12 cellular contexts compared by ENCODE assay signal in the genomic region with DNA sequence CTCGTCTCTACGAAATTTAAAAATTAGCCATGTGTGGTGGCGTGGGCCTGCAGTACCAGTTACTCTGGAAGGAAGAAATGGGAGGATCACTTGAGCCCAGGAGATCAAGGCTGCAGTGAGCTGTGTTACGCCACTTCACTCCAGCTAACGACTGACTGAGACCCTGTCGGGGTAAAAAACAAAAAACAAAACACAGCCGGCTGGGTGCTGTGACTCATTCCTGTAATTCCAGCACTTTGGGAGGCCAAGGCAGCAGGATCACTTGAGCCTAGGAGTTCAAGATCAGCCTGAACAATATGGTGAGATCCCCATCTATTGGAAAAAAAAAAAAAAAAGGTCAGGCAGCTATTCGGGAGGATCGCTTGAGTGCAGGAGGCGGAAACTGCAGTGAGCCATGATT. TPM values are rescaled to one million over a fixed set of nuclear protein-coding genes. Genes with fewer than 3 reads are reported as not detected.
DNase-seq lines count a peak whose midpoint lies in the region; ATAC-seq and TF ChIP-seq lines count a peak whose summit lies in the region.
"Had no signal": no experiment of that assay in that cellular context is flagged by ENCODE, and none has a peak within 500 bp of the region (broad histone marks: within the 10 kb centered on the region; RNA-seq: fewer than 3 reads in every experiment).

No MANE protein-coding gene starts in this region.

- no peaks in the 10 kb centered on the region for H3K27me3 Mint-ChIP-seq in CD8-positive, alpha-beta T cell (ENCODE audit: low read depth)
- peaks cover 18% of the 10 kb centered on the region for H3K27me3 Mint-ChIP-seq in brain
- no peaks in the 10 kb centered on the region for H3K27me3 Mint-ChIP-seq in naive thymus-derived CD8-positive, alpha-beta T cell

- H3K4me1 ChIP-seq in CD8-positive, alpha-beta T cell (ENCODE audit: insufficient read depth, low read length), result peaks cover 16% of the 10 kb centered on the region
- H3K4me1 ChIP-seq in HUES64 (ENCODE audit: insufficient read depth, low read length), result peaks cover 16% of the 10 kb centered on the region; the same call in 1 of the 2 replicates

- H3K9me3 ChIP-seq in CD8-positive, alpha-beta T cell (ENCODE audit: low read length), result no peaks in the 10 kb centered on the region
- H3K9me3 ChIP-seq in HUES64 (ENCODE audit: insufficient read depth, low read depth, low read length) (no peaks in the 10 kb centered on the region), WERI-Rb-1 (ENCODE audit: severe bottlenecking) (no peaks in the 10 kb centered on the region)

- peaks cover 55% of the 10 kb centered on the region for H3K4me1 Mint-ChIP-seq in CD8-positive, alpha-beta T cell (ENCODE audit: low read depth)
- H3K4me1 Mint-ChIP-seq in brain, result peaks cover 58% of the 10 kb centered on the region
- H3K4me1 Mint-ChIP-seq in naive thymus-derived CD8-positive, alpha-beta T cell, result peaks cover 25 to 66% (median 55%) of the 10 kb centered on the region in 4 donors

- H3K4me3 Mint-ChIP-seq in CD8-positive, alpha-beta T cell, result peak overlapping the region; percentile 95
- peak overlapping the region; percentile 92 to 99 (median 99) for H3K4me3 Mint-ChIP-seq in brain
- peak overlapping the region in 9 of 10 donors; percentile 94 to 99 (median 99) for H3K4me3 Mint-ChIP-seq in naive thymus-derived CD8-positive, alpha-beta T cell

- no peak for TF ChIP-seq CTCF in CD8-positive, alpha-beta T cell (IDR thresholded peaks at IDR 0.05)
- TF ChIP-seq CTCF in brain (conservative IDR thresholded peaks at IDR 0.05) (no peak), WERI-Rb-1 (IDR thresholded peaks at IDR 0.05; ENCODE audit: low read depth, low read length) (no peak)

- H3K9ac ChIP-seq in HUES64 (ENCODE audit: low read depth, low read length), result no peak overlapping the region
- H3K9ac ChIP-seq: parathyroid adenoma had no signal

- no peak overlapping the region for H3K4me3 ChIP-seq in CD8-positive, alpha-beta T cell (ENCODE audit: low read depth, low read length)
- H3K4me3 ChIP-seq in HUES64 (ENCODE audit: low read length) (0 out of 2 replicates have a peak overlapping the region, but pooled peaks have one; percentile 19), WERI-Rb-1 (ENCODE audit: low read depth, low read length) (no peak overlapping the region)

- no peaks in the 10 kb centered on the region for H3K9me3 Mint-ChIP-seq in CD8-positive, alpha-beta T cell
- peaks cover 0 to 8% (median 3%) of the 10 kb centered on the region in 5 experiments for H3K9me3 Mint-ChIP-seq in brain
- no peaks in the 10 kb centered on the region for H3K9me3 Mint-ChIP-seq in naive thymus-derived CD8-positive, alpha-beta T cell

- intact Hi-C loops in CD8-positive, alpha-beta T cell (cut with DNase I, micrococcal nuclease), result loop anchor here in 1 of 2 experiments (10.0 kb wide), 1 partner anchor 178 kb away; the partner anchor contains the start of gene CEP164

- H3K27ac ChIP-seq in CD8-positive, alpha-beta T cell (ENCODE audit: low read depth, low read length), result no peak overlapping the region
- H3K27ac ChIP-seq in HUES64 (ENCODE audit: low read depth, low read length), result peak overlapping the region; percentile 37; the same call in 1 of the 2 replicates
- H3K27ac ChIP-seq in WERI-Rb-1, result no peak overlapping the region
- H3K27ac ChIP-seq: parathyroid adenoma had no signal

- POLR2A ChIA-PET in CD8-positive, alpha-beta T cell (lab: Charles Lee), result interaction anchor here (0.8 to 3.7 kb wide), 4 partner anchors 15 to 84 kb away, joined by 3 to 32 read pairs (median 4); partner anchors contain the start of genes PCSK7 and SIDT2
- POLR2A ChIA-PET in naive thymus-derived CD8-positive, alpha-beta T cell (lab: Charles Lee), result interaction anchor here (0.7 to 3.7 kb wide), 3 partner anchors 18 to 85 kb away, joined by 4 to 30 read pairs (median 7); partner anchors contain the start of genes PCSK7, RNF214 and SIDT2

- 79% methylated on average over 10 of the region's 10 CpGs for WGBS in HUES64

- ATAC-seq in CD8-positive, alpha-beta T cell, result no peak
- no peak for ATAC-seq in naive thymus-derived CD8-positive, alpha-beta T cell
- ATAC-seq in HG03039 (IDR thresholded peaks at IDR 0.05; ENCODE audit: unreplicated experiment), result no peak
- ATAC-seq: esophagus mucosa had no signal

- no peaks in the 10 kb centered on the region for H3K27me3 ChIP-seq in CD8-positive, alpha-beta T cell (ENCODE audit: insufficient read depth, low read length)
- H3K27me3 ChIP-seq in HUES64 (ENCODE audit: insufficient read depth, low read length) (no peaks in the 10 kb centered on the region), WERI-Rb-1 (ENCODE audit: insufficient read depth, low read depth, severe bottlenecking) (no peaks in the 10 kb centered on the region)

- H3K36me3 Mint-ChIP-seq in CD8-positive, alpha-beta T cell, result peaks cover 49% of the 10 kb centered on the region
- peaks cover 48% of the 10 kb centered on the region for H3K36me3 Mint-ChIP-seq in brain
- H3K36me3 Mint-ChIP-seq in naive thymus-derived CD8-positive, alpha-beta T cell, result peaks cover 0 to 34% (median 3%) of the 10 kb centered on the region in 3 donors

- no peak for DNase-seq in CD8-positive, alpha-beta T cell
- no peak for DNase-seq in naive thymus-derived CD8-positive, alpha-beta T cell
- DNase-seq in activated gamma-delta T cell treated with Interleukin-2 at 50 U/mL for 16 hours (no peak), WERI-Rb-1 (no peak), UCSD-AML1 (lab: John Stamatoyannopoulos, UW; ENCODE audit: unreplicated experiment) (no peak)
- DNase-seq: NCI-H526 treated with DMSO at 0.1 percent for 48 hours; stimulated activated CD8-positive, alpha-beta memory T cell treated with anti-CD3 and anti-CD28 coated beads, Interleukin-4, amount 100 ng/mL, for 48 hours had no signal

- CTCF ChIA-PET in CD8-positive, alpha-beta T cell (lab: Charles Lee), result interaction anchor here (0.6 kb wide), 1 partner anchor 79 kb away, joined by 3 read pairs; no protein-coding TSS in a partner anchor

- H3K36me3 ChIP-seq in CD8-positive, alpha-beta T cell (ENCODE audit: insufficient read depth, low read length), result no peaks in the 10 kb centered on the region
- H3K36me3 ChIP-seq in HUES64 (ENCODE audit: insufficient read depth, low read length), result peaks cover 35% of the 10 kb centered on the region
- peaks cover 32% of the 10 kb centered on the region for H3K36me3 ChIP-seq in WERI-Rb-1

- no peak overlapping the region for H3K27ac Mint-ChIP-seq in CD8-positive, alpha-beta T cell
- peak overlapping the region in 3 of 5 experiments; percentile 9 to 99 (median 98) for H3K27ac Mint-ChIP-seq in brain
- peak overlapping the region in 5 of 10 donors; percentile 38 to 96 (median 58) for H3K27ac Mint-ChIP-seq in naive thymus-derived CD8-positive, alpha-beta T cell

RNA-seq across cellular contexts. Expression of gene PAFAH1B2, which starts 2.4 kb away (rescaled TPM):
- 10 to 100 TPM; 52.1 to 55.9 TPM for total RNA-seq in CD8-positive, alpha-beta T cell
- 73.1 TPM for polyA plus RNA-seq in HUES64 (2013, experiment 1 of 2)
- polyA plus RNA-seq in HUES64 (2013, experiment 2 of 2), result 76.4 TPM
- 40.4 TPM for polyA plus RNA-seq in brain (ENCODE audit: insufficient read depth, low read depth, low replicate concordance)
- 10 to 100 TPM; 59.2 to 60.5 TPM for total RNA-seq in naive thymus-derived CD8-positive, alpha-beta T cell
- 10 to 100 TPM; 14.4 to 19.5 (median 18.3) TPM for polyA plus RNA-seq in naive thymus-derived CD8-positive, alpha-beta T cell

RNA-seq across cellular contexts. Expression of gene SIDT2, which starts 32.0 kb away (rescaled TPM):
- 100 to 1,000 TPM; 133 to 134 TPM for total RNA-seq in CD8-positive, alpha-beta T cell
- polyA plus RNA-seq in HUES64 (2013, experiment 1 of 2), result 8.8 TPM
- 10.9 TPM for polyA plus RNA-seq in HUES64 (2013, experiment 2 of 2)
- 22.4 TPM for polyA plus RNA-seq in brain (ENCODE audit: insufficient read depth, low read depth, low replicate concordance)
- 10 to 100 TPM; 48.0 to 63.0 TPM for total RNA-seq in naive thymus-derived CD8-positive, alpha-beta T cell
- polyA plus RNA-seq in naive thymus-derived CD8-positive, alpha-beta T cell, result 1 to 10 TPM; 2.3 to 3.1 (median 2.3) TPM

RNA-seq across cellular contexts. Expression of gene SIK3, which starts 48.3 kb away (rescaled TPM):
- total RNA-seq in CD8-positive, alpha-beta T cell, result 100 to 1,000 TPM in 1 of 2 experiments, 10 to 100 TPM in 1; 96.6 to 107 TPM
- 15.5 TPM for polyA plus RNA-seq in HUES64 (2013, experiment 1 of 2)
- 15.5 TPM for polyA plus RNA-seq in HUES64 (2013, experiment 2 of 2)
- polyA plus RNA-seq in brain (ENCODE audit: insufficient read depth, low read depth, low replicate concordance), result 27.2 TPM
- total RNA-seq in naive thymus-derived CD8-positive, alpha-beta T cell, result 10 to 100 TPM; 63.4 to 69.2 TPM
- polyA plus RNA-seq in naive thymus-derived CD8-positive, alpha-beta T cell, result 10 to 100 TPM; 14.1 to 16.2 (median 15.2) TPM

RNA-seq across cellular contexts. Expression of gene TAGLN, which starts 52.6 kb away (rescaled TPM):
- total RNA-seq in CD8-positive, alpha-beta T cell, result 1 to 10 TPM; 9.4 to 9.8 TPM
- polyA plus RNA-seq in HUES64 (2013, experiment 1 of 2), result 181 TPM
- 168 TPM for polyA plus RNA-seq in HUES64 (2013, experiment 2 of 2)
- polyA plus RNA-seq in brain (ENCODE audit: insufficient read depth, low read depth, low replicate concordance), result 122 TPM
- total RNA-seq in naive thymus-derived CD8-positive, alpha-beta T cell, result 10 to 100 TPM; 12.1 to 14.4 TPM
- under 1 TPM; 0.13 to 0.51 (median 0.21) TPM for polyA plus RNA-seq in naive thymus-derived CD8-positive, alpha-beta T cell
